26 cellular contexts compared by ENCODE assay signal in genomic region chr13:97866346-97866745, GRCh38.
DNase-seq lines count a peak whose midpoint lies in the region; ATAC-seq, FAIRE-seq and TF ChIP-seq lines count a peak whose summit lies in the region.
"Had no signal": no experiment of that assay in that cellular context is flagged by ENCODE, and none has a peak within 500 bp of the region (broad histone marks: within the 10 kb centered on the region; RNA-seq: fewer than 3 reads in every experiment).

No MANE protein-coding gene starts in this region.

- no peak overlapping the region for H3K4me3 Mint-ChIP-seq in MCF 10A (ENCODE audit: unreplicated experiment)
- no peak overlapping the region for H3K4me3 Mint-ChIP-seq in activated T-cell treated with anti-CD3 and anti-CD28 coated beads, Interleukin-2, amount 50 U/mL, for 4 hours
- H3K4me3 Mint-ChIP-seq: CD14-positive monocyte; CD4-positive, alpha-beta T cell; CD8-positive, alpha-beta memory T cell; GM23338; H9 had no signal

- no peak for TF ChIP-seq POLR2A in breast epithelium (IDR thresholded peaks at IDR 0.05)

- CTCF ChIA-PET in MCF 10A (lab: Yijun Ruan, JAX), result interaction anchor here (0.6 to 3.7 kb wide), 3 partner anchors 10 to 260 kb away, joined by 3 to 27 read pairs (median 3); no protein-coding TSS in a partner anchor
- CTCF ChIA-PET in mammary epithelial cell (lab: Charles Lee; ENCODE audit: low non-redundant PET), result no interaction called here

- H3K4me3 ChIP-seq in breast epithelium (no peak overlapping the region), mammary epithelial cell (replicated peaks in 1 of 3; ENCODE audit: insufficient read depth in 1 of 3, low read depth in 2 of 3, low read length in 3 of 3) (no peak overlapping the region)
- H3K4me3 ChIP-seq: BLaER1 treated with 17β-estradiol and CSF1 and Interleukin-3, amounts not matched to agents 10 nM and 100 nM; GM23338 had no signal

- peaks cover 16% of the 10 kb centered on the region for H3K9me3 Mint-ChIP-seq in MCF 10A (ENCODE audit: unreplicated experiment)
- no peaks in the 10 kb centered on the region for H3K9me3 Mint-ChIP-seq in activated T-cell treated with anti-CD3 and anti-CD28 coated beads, Interleukin-2, amount 50 U/mL, for 4 hours
- H3K9me3 Mint-ChIP-seq: CD4-positive, alpha-beta T cell had no signal

- no peak overlapping the region for H3K4me2 ChIP-seq in mammary epithelial cell (ENCODE audit: insufficient read depth, low read depth, low read length)
- H3K4me2 ChIP-seq: BLaER1 treated with 17β-estradiol and CSF1 and Interleukin-3, amounts not matched to agents 10 nM and 100 nM; GM23338 had no signal

- intact Hi-C loops in MCF 10A (cut with micrococcal nuclease), result no loop called here
- intact Hi-C loops in breast epithelium (cut with DNase I; ENCODE audit: low total_unique reads), result no loop called here
- intact Hi-C loops in mammary epithelial cell (cut with micrococcal nuclease), result no loop called here

- H3K36me3 Mint-ChIP-seq in MCF 10A (ENCODE audit: insufficient read depth, unreplicated experiment), result no peaks in the 10 kb centered on the region
- H3K36me3 Mint-ChIP-seq in activated T-cell treated with anti-CD3 and anti-CD28 coated beads, Interleukin-2, amount 50 U/mL, for 4 hours (ENCODE audit: insufficient read depth), result no peaks in the 10 kb centered on the region
- H3K36me3 Mint-ChIP-seq: CD14-positive monocyte; CD8-positive, alpha-beta memory T cell had no signal

- H3K9ac ChIP-seq in mammary epithelial cell (ENCODE audit: insufficient read depth, low read length), result no peak overlapping the region
- H3K9ac ChIP-seq: BLaER1 treated with 17β-estradiol and CSF1 and Interleukin-3, amounts not matched to agents 10 nM and 100 nM had no signal

- 65% methylated on average over 4 of the region's 4 CpGs for WGBS in mammary epithelial cell (ENCODE audit: low coverage, missing lambda C conversion rate)

- no peaks in the 10 kb centered on the region for H3K27me3 Mint-ChIP-seq in MCF 10A (ENCODE audit: insufficient read depth, unreplicated experiment)
- H3K27me3 Mint-ChIP-seq in activated T-cell treated with anti-CD3 and anti-CD28 coated beads, Interleukin-2, amount 50 U/mL, for 4 hours (ENCODE audit: low read depth), result peaks cover 7% of the 10 kb centered on the region

- H3K4me1 Mint-ChIP-seq in MCF 10A (ENCODE audit: insufficient read depth, unreplicated experiment), result no peaks in the 10 kb centered on the region
- H3K4me1 Mint-ChIP-seq in activated T-cell treated with anti-CD3 and anti-CD28 coated beads, Interleukin-2, amount 50 U/mL, for 4 hours (ENCODE audit: low read depth), result no peaks in the 10 kb centered on the region
- H3K4me1 Mint-ChIP-seq: CD14-positive monocyte; CD8-positive, alpha-beta memory T cell; GM23338; H9 had no signal

- POLR2A ChIA-PET in MCF 10A (lab: Yijun Ruan, JAX), result no interaction called here

- BruUV-seq in MCF 10A (replicated peaks; lab: Mats Ljungman, UMichigan) (no TSS peak), mammary epithelial cell (replicated peaks; lab: Mats Ljungman, UMichigan) (no TSS peak)

- no peak overlapping the region for H3K27ac Mint-ChIP-seq in MCF 10A (ENCODE audit: low read depth, unreplicated experiment)
- H3K27ac Mint-ChIP-seq: CD14-positive monocyte; CD4-positive, alpha-beta T cell; CD8-positive, alpha-beta memory T cell; GM23338; H9 had no signal

- H3K4me1 ChIP-seq in breast epithelium (no peaks in the 10 kb centered on the region), mammary epithelial cell (ENCODE audit: insufficient read depth, low read length) (peaks cover 4% of the 10 kb centered on the region)
- H3K4me1 ChIP-seq: BE2C; BLaER1 treated with 17β-estradiol and CSF1 and Interleukin-3, amounts not matched to agents 10 nM and 100 nM had no signal

- H2AFZ ChIP-seq in mammary epithelial cell (ENCODE audit: low read depth, low read length), result peak overlapping the region; percentile 13
- H2AFZ ChIP-seq: GM23338 had no signal

- no peaks in the 10 kb centered on the region for H4K20me1 ChIP-seq in mammary epithelial cell (ENCODE audit: insufficient read depth, low read length)
- H4K20me1 ChIP-seq: BLaER1 treated with 17β-estradiol and CSF1 and Interleukin-3, amounts not matched to agents 10 nM and 100 nM had no signal

- DNase-seq in MCF 10A (ENCODE audit: unreplicated experiment) (peak; percentile 8), breast epithelium (ENCODE audit: low spot score in 2 of 2) (no peak), mammary epithelial cell (peak; percentile 43), epithelial cell of prostate (ENCODE audit: low read depth, low spot score) (no peak), NCI-H1417 treated with DMSO at 0.1 percent for 48 hours (lab: John Stamatoyannopoulos, UW) (no peak), RCC 7860 (ENCODE audit: low spot score) (no peak)
- DNase-seq in activated T-cell treated with anti-CD3 and anti-CD28 coated beads, Interleukin-2, amount 50 U/mL, for 4 hours, result no peak
- DNase-seq: ACHN; AML-193; BE2C; CD4-positive, alpha-beta T cell; CD8-positive, alpha-beta memory T cell; DMS 273 treated with DMSO at 0.1 percent for 48 hours; DMS53; DMS79 treated with DMSO at 0.1 percent for 48 hours; GF-D8; H9 had no signal

- TF ChIP-seq CTCF in MCF 10A (IDR thresholded peaks at IDR 0.05; ENCODE audit: unreplicated experiment) (no peak), breast epithelium (IDR thresholded peaks at IDR 0.05) (no peak), mammary epithelial cell (conservative IDR thresholded peaks at IDR 0.05 in 1 of 2, IDR thresholded peaks at IDR 0.05 in 1 of 2; ENCODE audit: extremely low read depth in 1 of 2, insufficient read depth in 1 of 2, low read depth in 1 of 2, low read length in 2 of 2) (no peak)

- ATAC-seq in activated T-cell treated with anti-CD3 and anti-CD28 coated beads, Interleukin-2, amount 50 U/mL, for 4 hours, result no peak
- no peak for ATAC-seq in HG03378 (IDR thresholded peaks at IDR 0.05; ENCODE audit: unreplicated experiment)
- ATAC-seq: GM23338, HCT116 had no signal

- H3K27ac ChIP-seq in breast epithelium (no peak overlapping the region), mammary epithelial cell (ENCODE audit: insufficient read depth, low read depth, low read length) (no peak overlapping the region), epithelial cell of prostate (peak overlapping the region; percentile 1)
- H3K27ac ChIP-seq: 22Rv1; BLaER1 treated with 17β-estradiol and CSF1 and Interleukin-3, amounts not matched to agents 10 nM and 100 nM had no signal

- dilution Hi-C loops in mammary epithelial cell (cut with HindIII; ENCODE audit: low sequenced_read_pairs), result no loop called here

- H3K9me3 ChIP-seq in breast epithelium (peaks cover 0 to 9% of the 10 kb centered on the region in 2 donors), mammary epithelial cell (replicated peaks; ENCODE audit: insufficient read depth, low read length) (no peaks in the 10 kb centered on the region)
- H3K9me3 ChIP-seq: BE2C had no signal

- no peaks in the 10 kb centered on the region for H3K36me3 ChIP-seq in breast epithelium
- H3K36me3 ChIP-seq in mammary epithelial cell (ENCODE audit: insufficient read depth, low read length), result no peaks in the 10 kb centered on the region
- H3K36me3 ChIP-seq: BE2C; BLaER1 treated with 17β-estradiol and CSF1 and Interleukin-3, amounts not matched to agents 10 nM and 100 nM had no signal

- no peak for FAIRE-seq in RCC 7860 (lab: Jason Lieb, UNC)
- FAIRE-seq: D721Med, GM12891, GM18507 had no signal

- H3K27me3 ChIP-seq in breast epithelium (no peaks in the 10 kb centered on the region), mammary epithelial cell (ENCODE audit: insufficient read depth, low read length) (no peaks in the 10 kb centered on the region)
- H3K27me3 ChIP-seq: BLaER1 treated with 17β-estradiol and CSF1 and Interleukin-3, amounts not matched to agents 10 nM and 100 nM had no signal

- no peaks in the 10 kb centered on the region for H3K79me2 ChIP-seq in mammary epithelial cell (ENCODE audit: insufficient read depth, low read length)

- in situ Hi-C loops in mammary epithelial cell (cut with MboI; ENCODE audit: low sequenced_read_pairs in 2 of 2), result no loop called here

Comparison
In these comparisons a context has a peak if more than half of its experiments do, and no peak if none do; other contexts are left out.
1. DNase-seq: peak in MCF 10A (single experiment) and mammary epithelial cell (single experiment); none in breast epithelium (0 of 2), epithelial cell of prostate (single experiment), activated T-cell treated with anti-CD3 and anti-CD28 coated beads, Interleukin-2, amount 50 U/mL, for 4 hours (single experiment), NCI-H1417 treated with DMSO at 0.1 percent for 48 hours (single experiment) and RCC 7860 (single experiment).